Comparison of ENCODE assay signal across 8 cellular contexts in genomic region chr6:73579389-73579788, GRCh38. TPM values are rescaled to one million over a fixed set of nuclear protein-coding genes. Genes with fewer than 3 reads are reported as not detected.
A peak's percentile ranks its signal among the peaks of the same experiment; 100 is the strongest.
DNase-seq lines count a peak whose midpoint lies in the region; ATAC-seq and TF ChIP-seq lines count a peak whose summit lies in the region.

No MANE protein-coding gene starts in this region.

- H3K36me3 ChIP-seq in iPS DF 6.9 (ENCODE audit: control insufficient read depth, insufficient read depth, low read length) (no peaks in the 10 kb centered on the region), stomach (no peaks in the 10 kb centered on the region)

- peaks cover 3% of the 10 kb centered on the region for H3K9me3 Mint-ChIP-seq in activated B cell treated with CpG ODN at 0.5 μM for 24 hours

- H3K27me3 ChIP-seq in iPS DF 6.9 (ENCODE audit: control insufficient read depth, insufficient read depth, low read length): no peaks in the 10 kb centered on the region
- no peaks in the 10 kb centered on the region for H3K27me3 ChIP-seq in stomach

- peaks cover 2% of the 10 kb centered on the region for H3K36me3 Mint-ChIP-seq in activated B cell treated with CpG ODN at 0.5 μM for 24 hours (ENCODE audit: low read depth)

- POLR2A ChIA-PET in activated B cell treated with CpG ODN at 0.5 μM for 24 hours (lab: Charles Lee): interaction anchor here (1.3 to 6.7 kb wide), 8 partner anchors 8 to 118 kb away, joined by 5 to 301 read pairs (median 11); partner anchors contain the start of genes EEF1A1 and MTO1

- TF ChIP-seq CTCF in activated B cell treated with CpG ODN at 0.5 μM for 24 hours (IDR thresholded peaks at IDR 0.05) (no peak), stomach (IDR thresholded peaks at IDR 0.05) (no peak)

- H3K4me3 Mint-ChIP-seq in activated B cell treated with CpG ODN at 0.5 μM for 24 hours: no peak overlapping the region

- H3K27ac ChIP-seq in iPS DF 6.9 (ENCODE audit: low read length) (peak overlapping the region; percentile 41), stomach (peak overlapping the region; percentile 63 to 94 (median 89))

- no peak for DNase-seq in activated B cell treated with CpG ODN at 0.5 μM for 24 hours
- DNase-seq in iPS DF 6.9 (ENCODE audit: low read depth, low spot score): no peak
- no peak for DNase-seq in stomach
- DNase-seq in NCI-H1092 treated with DMSO at 0.1 percent for 48 hours (lab: John Stamatoyannopoulos, UW): no peak
- no peak for DNase-seq in epidermal melanocyte (ENCODE audit: insufficient read length, low spot score)

- H3K4me1 ChIP-seq in iPS DF 6.9 (ENCODE audit: control insufficient read depth, insufficient read depth, low read length) (peaks cover 2% of the 10 kb centered on the region; the same call in 1 of the 2 replicates), stomach (peaks cover 14 to 26% (median 21%) of the 10 kb centered on the region in 4 donors)

- peaks cover 38% of the 10 kb centered on the region for H3K4me1 Mint-ChIP-seq in activated B cell treated with CpG ODN at 0.5 μM for 24 hours

- H3K27me3 Mint-ChIP-seq in activated B cell treated with CpG ODN at 0.5 μM for 24 hours: no peaks in the 10 kb centered on the region

- ATAC-seq in HG02885 (IDR thresholded peaks at IDR 0.05; ENCODE audit: poor library complexity, unreplicated experiment): peak; percentile 8
- no peak for ATAC-seq in activated B cell treated with CpG ODN at 0.5 μM for 24 hours (ENCODE audit: low read depth)
- no peak for ATAC-seq in HG02588 (IDR thresholded peaks at IDR 0.05; ENCODE audit: unreplicated experiment)
- ATAC-seq in GM21576 (IDR thresholded peaks at IDR 0.05; ENCODE audit: unreplicated experiment): no peak

- CTCF ChIA-PET in activated B cell treated with CpG ODN at 0.5 μM for 24 hours (lab: Charles Lee): interaction anchor here (0.7 to 2.2 kb wide), 6 partner anchors 10 to 118 kb away, joined by 3 to 14 read pairs (median 4); partner anchors contain the start of genes EEF1A1 and MTO1

- intact Hi-C loops in activated B cell treated with CpG ODN at 0.5 μM for 24 hours (cut with micrococcal nuclease) (no loop called here), stomach (cut with DNase I; ENCODE audit: low total_unique reads) (no loop called here)

- H3K27ac Mint-ChIP-seq in activated B cell treated with CpG ODN at 0.5 μM for 24 hours: peak overlapping the region; percentile 98

- H3K4me3 ChIP-seq in iPS DF 6.9 (ENCODE audit: low read length) (no peak overlapping the region), stomach (no peak overlapping the region)

- H3K9me3 ChIP-seq in iPS DF 6.9 (ENCODE audit: control insufficient read depth, insufficient read depth, low read length) (no peaks in the 10 kb centered on the region), stomach (peaks cover 0 to 3% (median 0%) of the 10 kb centered on the region in 4 donors)

- no peak for TF ChIP-seq EP300 in stomach (IDR thresholded peaks at IDR 0.05)

- WGBS in iPS DF 6.9 (ENCODE audit: insufficient coverage, insufficient read length): no CpG with 5 or more reads among the region's 4 CpGs
- 67 to 87% (median 76%) methylated on average over 3 to 4 of the region's 4 CpGs for WGBS in stomach, 5 donors

- no peak for TF ChIP-seq POLR2A in stomach (IDR thresholded peaks at IDR 0.05)

RNA-seq across cellular contexts. Expression of gene EEF1A1, which starts 58.6 kb away (rescaled TPM):
- total RNA-seq in activated B cell treated with CpG ODN at 0.5 μM for 24 hours (19,962 and 22,096 TPM in 2 replicates), stomach (over 10,000 TPM in 1 of 5 donors, 1,000 to 10,000 TPM in 4; 3,004 to 19,399 (median 6,187) TPM)
- polyA plus RNA-seq in stomach: over 10,000 TPM in 2 of 3 donors, 1,000 to 10,000 TPM in 1; 8,307 to 12,295 (median 10,016) TPM
